19 cellular contexts compared by ENCODE assay signal in the genomic region with DNA sequence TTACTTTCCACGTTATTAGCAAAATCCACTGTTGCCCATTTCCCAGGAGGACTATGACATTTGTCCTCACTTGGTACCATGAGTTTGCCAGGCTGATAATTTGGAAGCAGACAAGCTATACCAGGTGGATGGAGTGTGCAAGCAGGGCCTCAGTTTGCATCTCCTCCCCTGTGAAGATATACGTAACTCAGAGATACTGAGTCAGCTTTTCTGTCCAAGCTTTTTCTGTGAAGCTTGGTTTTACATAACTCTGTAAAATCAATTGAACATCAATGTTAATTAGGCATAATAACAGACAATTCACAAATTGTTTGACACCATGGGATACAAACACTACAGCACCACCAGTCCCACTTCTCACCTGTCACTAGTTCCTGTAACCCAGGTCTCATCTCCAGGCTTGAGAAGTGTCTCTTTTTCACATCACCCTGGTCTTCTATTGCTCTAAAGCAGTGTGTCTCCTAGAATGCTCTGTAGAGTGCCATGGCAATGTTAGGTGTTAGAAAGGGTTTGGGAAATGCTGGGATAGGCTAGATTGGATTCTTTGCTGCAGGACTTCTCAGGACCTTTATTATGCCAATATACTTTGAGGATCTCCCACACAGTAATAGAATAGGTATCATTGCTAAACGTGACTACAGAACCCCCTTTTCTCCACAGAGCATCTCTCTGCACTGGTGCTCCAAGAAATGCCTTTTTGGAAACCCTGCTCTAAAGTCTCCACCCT. TPM values are rescaled to one million over a fixed set of nuclear protein-coding genes. Genes with fewer than 3 reads are reported as not detected.
A peak's percentile ranks its signal among the peaks of the same experiment; 100 is the strongest.
DNase-seq lines count a peak whose midpoint lies in the region; ATAC-seq and TF ChIP-seq lines count a peak whose summit lies in the region.
"Had no signal": no experiment of that assay in that cellular context is flagged by ENCODE, and none has a peak within 500 bp of the region (broad histone marks: within the 10 kb centered on the region; RNA-seq: fewer than 3 reads in every experiment).

No MANE protein-coding gene starts in this region.

- no peak overlapping the region for H3K23ac ChIP-seq in IMR-90 (ENCODE audit: low read depth, low read length)

- no peak overlapping the region for H4K5ac ChIP-seq in IMR-90 (ENCODE audit: low read depth, low read length)

- no peaks in the 10 kb centered on the region for H3F3A ChIP-seq in neural progenitor cell (ENCODE audit: low read depth)

- H3K27me3 ChIP-seq in Caco-2 (replicated peaks; ENCODE audit: control insufficient read depth, insufficient read depth, low read length) (no peaks in the 10 kb centered on the region), IMR-90 (ENCODE audit: control insufficient read depth, insufficient read depth, low read length) (peaks cover 28% of the 10 kb centered on the region), neural progenitor cell (peaks cover under 1% of the 10 kb centered on the region)
- H3K27me3 ChIP-seq: BE2C had no signal

- no peaks in the 10 kb centered on the region for H4K20me1 ChIP-seq in IMR-90 (ENCODE audit: insufficient read depth, low read length)
- no peaks in the 10 kb centered on the region for H4K20me1 ChIP-seq in neural progenitor cell (ENCODE audit: low read depth)

- H3K4me1 Mint-ChIP-seq in Caco-2 (ENCODE audit: low read depth, unreplicated experiment) = peaks cover 21% of the 10 kb centered on the region
- H3K4me1 Mint-ChIP-seq in endothelial cell (ENCODE audit: unreplicated experiment) = no peaks in the 10 kb centered on the region
- peaks cover 24% of the 10 kb centered on the region for H3K4me1 Mint-ChIP-seq in neural progenitor cell
- H3K4me1 Mint-ChIP-seq: CD4-positive, CD25-positive, alpha-beta regulatory T cell; CD8-positive, alpha-beta memory T cell had no signal

- no peaks in the 10 kb centered on the region for H3K79me1 ChIP-seq in IMR-90 (ENCODE audit: low read depth in 1 of 2, low read length in 2 of 2)

- intact Hi-C loops in Caco-2 (cut with micrococcal nuclease; ENCODE audit: unreplicated experiment) = no loop called here
- intact Hi-C loops in IMR-90 (cut with micrococcal nuclease) = no loop called here

- no peak overlapping the region for H3K4me3 ChIP-seq in Caco-2 (ENCODE audit: low read depth, low read length)
- H3K4me3 ChIP-seq in IMR-90 (ENCODE audit: insufficient read depth, low read depth, low read length) = no peak overlapping the region
- no peak overlapping the region for H3K4me3 ChIP-seq in neural progenitor cell

- DNase-seq in Caco-2 (no peak), IMR-90 (no peak), endothelial cell (ENCODE audit: low spot score) (no peak), neural progenitor cell (ENCODE audit: low spot score) (no peak), activated gamma-delta T cell (lab: John Stamatoyannopoulos, UW) (no peak)
- DNase-seq: ACHN; BE2C; C1 segment of cervical spinal cord; CD4-positive, CD25-positive, alpha-beta regulatory T cell; CD8-positive, alpha-beta memory T cell; COR-L47; DMS79; GDM1 had no signal

- TF ChIP-seq CTCF in Caco-2 (IDR thresholded peaks at IDR 0.05; ENCODE audit: insufficient read depth in 1 of 2, low read depth in 1 of 2, low read length in 1 of 2, severe bottlenecking in 1 of 2, unreplicated experiment in 1 of 2) (no peak), IMR-90 (conservative IDR thresholded peaks at IDR 0.05; ENCODE audit: low read depth, low read length) (no peak), endothelial cell (IDR thresholded peaks at IDR 0.05; ENCODE audit: unreplicated experiment) (no peak), neural progenitor cell (IDR thresholded peaks at IDR 0.05) (no peak)

- H2BK120ac ChIP-seq in IMR-90 (ENCODE audit: low read depth, low read length) = no peak overlapping the region

- H3K4me2 ChIP-seq in IMR-90 (ENCODE audit: low read depth, low read length) = no peak overlapping the region
- H3K4me2 ChIP-seq in neural progenitor cell = no peak overlapping the region

- no peak overlapping the region for H4K8ac ChIP-seq in IMR-90 (ENCODE audit: low read depth in 2 of 2, low read length in 2 of 2)

- no peak overlapping the region for H3K56ac ChIP-seq in IMR-90 (ENCODE audit: extremely low read depth, insufficient read depth, low read length)

- CTCF ChIA-PET in Caco-2 (lab: Charles Lee) = interaction anchor here (1.1 kb wide), 1 partner anchor 25 kb away, joined by 3 read pairs; no protein-coding TSS in a partner anchor
- CTCF ChIA-PET in IMR-90 (lab: Yijun Ruan, JAX) = no interaction called here

- H3K27ac ChIP-seq in IMR-90 (ENCODE audit: insufficient read depth, low read length) = no peak overlapping the region
- H3K27ac ChIP-seq in neural progenitor cell = no peak overlapping the region

- H2AK5ac ChIP-seq in IMR-90 (ENCODE audit: low read depth, low read length) = no peak overlapping the region

- H3K9me3 Mint-ChIP-seq in Caco-2 (ENCODE audit: unreplicated experiment) (peaks cover 9% of the 10 kb centered on the region), endothelial cell (ENCODE audit: unreplicated experiment) (no peaks in the 10 kb centered on the region), neural progenitor cell (peaks cover 3% of the 10 kb centered on the region)
- H3K9me3 Mint-ChIP-seq: H9 had no signal

- no peak overlapping the region for H3K4ac ChIP-seq in IMR-90 (ENCODE audit: low read depth, low read length)

- H3K14ac ChIP-seq in IMR-90 (replicated peaks; ENCODE audit: low read depth, low read length) = no peak overlapping the region

- H3K4me1 ChIP-seq in Caco-2 (peaks cover 28% of the 10 kb centered on the region), IMR-90 (ENCODE audit: control insufficient read depth, insufficient read depth, low read length) (no peaks in the 10 kb centered on the region), neural progenitor cell (no peaks in the 10 kb centered on the region)
- H3K4me1 ChIP-seq: BE2C had no signal

- H2AFZ ChIP-seq in IMR-90 (replicated peaks; ENCODE audit: low read length, poor library complexity) (no peak overlapping the region), neural progenitor cell (replicated peaks) (no peak overlapping the region)

- H3K36me3 Mint-ChIP-seq in Caco-2 (ENCODE audit: insufficient read depth, unreplicated experiment) (peaks cover 7% of the 10 kb centered on the region), endothelial cell (ENCODE audit: low read depth, unreplicated experiment) (no peaks in the 10 kb centered on the region), neural progenitor cell (no peaks in the 10 kb centered on the region)
- H3K36me3 Mint-ChIP-seq: CD4-positive, CD25-positive, alpha-beta regulatory T cell had no signal

- no peak for TF ChIP-seq RAD21 in IMR-90 (IDR thresholded peaks at IDR 0.05; ENCODE audit: low read length)

- H3K9me3 ChIP-seq in Caco-2 (peaks cover 4% of the 10 kb centered on the region; the same call in 1 of the 2 replicates), IMR-90 (ENCODE audit: control insufficient read depth, insufficient read depth, low read length) (peaks cover 4% of the 10 kb centered on the region), neural progenitor cell (ENCODE audit: low read depth) (no peaks in the 10 kb centered on the region)
- H3K9me3 ChIP-seq: BE2C had no signal

- BruUV-seq in Caco-2 (replicated peaks; lab: Mats Ljungman, UMichigan) = no TSS peak
- BruUV-seq in IMR-90 (replicated peaks; lab: Mats Ljungman, UMichigan) = no TSS peak

- H3K9me1 ChIP-seq in IMR-90 (ENCODE audit: insufficient read depth, low read length) = no peaks in the 10 kb centered on the region

- H2AK9ac ChIP-seq in IMR-90 (replicated peaks; ENCODE audit: low read depth, low read length, poor library complexity) = no peak overlapping the region

- TF ChIP-seq POLR2A in IMR-90 (IDR thresholded peaks at IDR 0.05; ENCODE audit: low read depth, low read length) = no peak

- H3K79me2 ChIP-seq in neural progenitor cell (ENCODE audit: low read depth) = no peaks in the 10 kb centered on the region

- POLR2A ChIA-PET in Caco-2 (lab: Charles Lee) = no interaction called here
- POLR2A ChIA-PET in IMR-90 (lab: Charles Lee; ENCODE audit: unreplicated experiment) = no interaction called here

- H3K36me3 ChIP-seq in Caco-2 (ENCODE audit: control insufficient read depth, insufficient read depth, low read length) = no peaks in the 10 kb centered on the region
- no peaks in the 10 kb centered on the region for H3K36me3 ChIP-seq in IMR-90 (ENCODE audit: control insufficient read depth, insufficient read depth, low read length)
- H3K36me3 ChIP-seq in neural progenitor cell = no peaks in the 10 kb centered on the region
- H3K36me3 ChIP-seq: BE2C had no signal

- no peak overlapping the region for H2BK15ac ChIP-seq in IMR-90 (ENCODE audit: low read depth, low read length)

- no peak for ATAC-seq in IMR-90 (ENCODE audit: low read depth)
- no peak for ATAC-seq in GM19023 (IDR thresholded peaks at IDR 0.05; ENCODE audit: unreplicated experiment)
- no peak for ATAC-seq in GM19324 (IDR thresholded peaks at IDR 0.05; ENCODE audit: low FRiP score, unreplicated experiment)

- H3K4me3 Mint-ChIP-seq in Caco-2 (ENCODE audit: unreplicated experiment) (no peak overlapping the region), endothelial cell (ENCODE audit: unreplicated experiment) (no peak overlapping the region), neural progenitor cell (peak overlapping the region; percentile 12)
- H3K4me3 Mint-ChIP-seq: CD4-positive, CD25-positive, alpha-beta regulatory T cell; CD8-positive, alpha-beta memory T cell; H9 had no signal

- no peak overlapping the region for H3K18ac ChIP-seq in IMR-90 (ENCODE audit: low read depth, low read length)

- H3K27me3 Mint-ChIP-seq in Caco-2 (ENCODE audit: insufficient read depth, unreplicated experiment) = no peaks in the 10 kb centered on the region
- peaks cover 4% of the 10 kb centered on the region for H3K27me3 Mint-ChIP-seq in endothelial cell (ENCODE audit: unreplicated experiment)
- peaks cover 22% of the 10 kb centered on the region for H3K27me3 Mint-ChIP-seq in neural progenitor cell (ENCODE audit: insufficient read depth, low read depth)

- dilution Hi-C loops in IMR-90 (cut with HindIII; ENCODE audit: low sequenced_read_pairs, unreplicated experiment) = no loop called here

- WGBS in IMR-90 (ENCODE audit: extremely low coverage in 2 of 2, insufficient read length in 1 of 2), 2 experiments = 57% methylated on average over 1 of the region's 3 CpGs; no CpG with 5 or more reads in 1 of the 2 experiments

- H2BK5ac ChIP-seq in IMR-90 (ENCODE audit: low read depth, low read length, poor library complexity, severe bottlenecking) = no peak overlapping the region

- no peak overlapping the region for H4K91ac ChIP-seq in IMR-90 (ENCODE audit: insufficient read depth, low read depth, low read length)

- H2BK20ac ChIP-seq in IMR-90 (ENCODE audit: low read depth, low read length) = no peak overlapping the region

- H3K9ac ChIP-seq in IMR-90 (ENCODE audit: low read depth, low read length) (no peak overlapping the region), neural progenitor cell (no peak overlapping the region)

- H3K27ac Mint-ChIP-seq in Caco-2 (ENCODE audit: unreplicated experiment) (peak overlapping the region; percentile 63), endothelial cell (ENCODE audit: unreplicated experiment) (peak overlapping the region; percentile 2), neural progenitor cell (peak overlapping the region; percentile 62)
- H3K27ac Mint-ChIP-seq: CD4-positive, CD25-positive, alpha-beta regulatory T cell; CD8-positive, alpha-beta memory T cell; H9 had no signal

- in situ Hi-C loops in IMR-90 (cut with MboI; ENCODE audit: low sequenced_read_pairs) = no loop called here

RNA-seq across cellular contexts. Expression of a gene that starts 13.7 kb away (rescaled TPM):
- total RNA-seq in Caco-2 (2022) (2.5 and 2.7 TPM in 2 replicates), IMR-90 (2012; rRNA removed) (not detected in 2 replicates), endothelial cell (ENCODE audit: unreplicated experiment) (not detected), neural progenitor cell (ENCODE audit: low replicate concordance) (0.04 and 0.06 TPM in 2 replicates)
- not detected in 2 replicates for polyA plus RNA-seq in IMR-90 (2012; rRNA removed)
- polyA plus RNA-seq in IMR-90 (2012; cell fraction: cytosol; rRNA removed) = not detected in 2 replicates
- polyA plus RNA-seq in IMR-90 (2012; cell fraction: nucleus; rRNA removed; ENCODE audit: low replicate concordance) = not detected in 2 replicates
- total RNA-seq: A172; CD4-positive, CD25-positive, alpha-beta regulatory T cell; CD8-positive, alpha-beta memory T cell; Daoy; H1; H9 had no signal
- polyA plus RNA-seq: CD4-positive, CD25-positive, alpha-beta regulatory T cell; CD8-positive, alpha-beta memory T cell; H1 had no signal

RNA-seq across cellular contexts. Expression of a gene that starts 20.9 kb away (rescaled TPM):
- 255 and 258 TPM in 2 replicates for total RNA-seq in Caco-2 (2022)
- not detected in 2 replicates for total RNA-seq in IMR-90 (2012; rRNA removed)
- not detected in 2 replicates for polyA plus RNA-seq in IMR-90 (2012; rRNA removed)
- polyA plus RNA-seq in IMR-90 (2012; cell fraction: cytosol; rRNA removed) = 0.10 and 0.39 TPM in 2 replicates
- polyA plus RNA-seq in IMR-90 (2012; cell fraction: nucleus; rRNA removed; ENCODE audit: low replicate concordance) = not detected in 2 replicates
- not detected for total RNA-seq in endothelial cell (ENCODE audit: unreplicated experiment)
- total RNA-seq in neural progenitor cell (ENCODE audit: low replicate concordance) = 0.28 TPM in 1 of 2 replicates, not detected in the other
- total RNA-seq: A172; CD4-positive, CD25-positive, alpha-beta regulatory T cell; CD8-positive, alpha-beta memory T cell; Daoy; H9 had no signal
- polyA plus RNA-seq: CD4-positive, CD25-positive, alpha-beta regulatory T cell; CD8-positive, alpha-beta memory T cell had no signal

RNA-seq across cellular contexts. Expression of a gene that starts 32.2 kb away (rescaled TPM):
- not detected in 2 replicates for total RNA-seq in Caco-2 (2022)
- total RNA-seq in IMR-90 (2012; rRNA removed) = not detected in 2 replicates
- polyA plus RNA-seq in IMR-90 (2012; rRNA removed) = not detected in 2 replicates
- polyA plus RNA-seq in IMR-90 (2012; cell fraction: cytosol; rRNA removed) = not detected in 2 replicates
- polyA plus RNA-seq in IMR-90 (2012; cell fraction: nucleus; rRNA removed; ENCODE audit: low replicate concordance) = not detected in 2 replicates
- total RNA-seq in endothelial cell (ENCODE audit: unreplicated experiment) = not detected
- not detected in 2 replicates for total RNA-seq in neural progenitor cell (ENCODE audit: low replicate concordance)
- total RNA-seq: A172; CD4-positive, CD25-positive, alpha-beta regulatory T cell; CD8-positive, alpha-beta memory T cell; Daoy; H1; H9 had no signal
- polyA plus RNA-seq: CD4-positive, CD25-positive, alpha-beta regulatory T cell; CD8-positive, alpha-beta memory T cell; H1 had no signal

Comparison
In these comparisons a context has a peak if more than half of its experiments do, and no peak if none do; other contexts are left out.
1. H3K27ac Mint-ChIP-seq: peak in every context shown above with its lines; median percentile 63 in Caco-2; 62 in neural progenitor cell; 2 in endothelial cell.
2. RNA of a gene that starts 20.9 kb away (total RNA-seq): 255 to 258 TPM in Caco-2; 0.28 TPM in neural progenitor cell, not detected in endothelial cell (single experiment) and not detected in IMR-90; every median in the first group is over 100 times any median in the second.